ENCODE assay signal across 13 cellular contexts in the genomic region with DNA sequence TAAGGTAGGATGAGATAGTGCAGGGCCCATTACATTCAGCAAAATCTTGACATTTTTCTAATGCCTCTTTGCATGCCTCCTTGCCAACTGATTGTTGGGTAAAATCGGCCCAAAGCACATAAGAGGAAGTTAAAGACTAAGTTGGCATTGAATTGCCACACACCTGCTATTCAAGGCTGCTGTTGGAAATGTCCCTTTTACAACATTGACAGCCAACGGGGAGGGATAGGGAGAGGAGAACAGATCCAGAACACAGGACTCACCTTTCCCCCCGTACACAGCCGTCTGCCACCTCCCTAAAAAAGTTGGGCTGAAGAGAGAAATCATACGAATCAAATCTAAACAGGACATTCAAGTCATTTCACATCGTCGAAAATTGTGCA. TPM values are rescaled to one million over a fixed set of nuclear protein-coding genes. Genes with fewer than 3 reads are reported as not detected.
DNase-seq lines count a peak whose midpoint lies in the region; ATAC-seq and TF ChIP-seq lines count a peak whose summit lies in the region.
"Had no signal": no experiment of that assay in that cellular context is flagged by ENCODE, and none has a peak within 500 bp of the region (broad histone marks: within the 10 kb centered on the region; RNA-seq: fewer than 3 reads in every experiment).

No MANE protein-coding gene starts in this region.

- no peaks in the 10 kb centered on the region for H3K9me3 ChIP-seq in CD8-positive, alpha-beta memory T cell (ENCODE audit: low read length)
- no peaks in the 10 kb centered on the region for H3K9me3 ChIP-seq in esophagus squamous epithelium

- H3K36me3 ChIP-seq in CD8-positive, alpha-beta memory T cell (ENCODE audit: insufficient read depth, low read length): no peaks in the 10 kb centered on the region
- no peaks in the 10 kb centered on the region for H3K36me3 ChIP-seq in esophagus squamous epithelium

- peaks cover 28% of the 10 kb centered on the region for H3K27me3 ChIP-seq in CD8-positive, alpha-beta memory T cell (ENCODE audit: insufficient read depth, low read length, poor library complexity, severe bottlenecking)
- peaks cover 22% of the 10 kb centered on the region for H3K27me3 ChIP-seq in HL-60 (ENCODE audit: insufficient read depth, poor library complexity, severe bottlenecking)
- H3K27me3 ChIP-seq in dorsolateral prefrontal cortex: peaks cover 0 to 53% (median 27%) of the 10 kb centered on the region in 45 donors
- H3K27me3 ChIP-seq in esophagus squamous epithelium: peaks cover 0 to 75% (median 5%) of the 10 kb centered on the region in 4 donors

- POLR2A ChIA-PET in CD8-positive, alpha-beta memory T cell (lab: Charles Lee): no interaction called here
- POLR2A ChIA-PET in naive thymus-derived CD8-positive, alpha-beta T cell (lab: Charles Lee): no interaction called here

- intact Hi-C loops in dorsolateral prefrontal cortex (cut with DNase I) (no loop called here), esophagus squamous epithelium (cut with DNase I) (no loop called here)

- CTCF ChIA-PET in CD8-positive, alpha-beta memory T cell (lab: Charles Lee): no interaction called here

- TF ChIP-seq POLR2A in esophagus squamous epithelium (IDR thresholded peaks at IDR 0.05): no peak

- H3K36me3 Mint-ChIP-seq in CD8-positive, alpha-beta memory T cell: no peaks in the 10 kb centered on the region
- H3K36me3 Mint-ChIP-seq in naive thymus-derived CD8-positive, alpha-beta T cell: peaks cover 0 to 7% (median 0%) of the 10 kb centered on the region in 3 donors
- H3K36me3 Mint-ChIP-seq: CD8-positive, alpha-beta T cell had no signal

- H3K27ac ChIP-seq in CD8-positive, alpha-beta memory T cell (ENCODE audit: low read depth, low read length): no peak overlapping the region
- H3K27ac ChIP-seq in HL-60 (replicated peaks) (no peak overlapping the region), dorsolateral prefrontal cortex (no peak overlapping the region), esophagus squamous epithelium (no peak overlapping the region)

- no peak for DNase-seq in CD8-positive, alpha-beta memory T cell
- peak in 1 of 2 experiments; percentile 51 for DNase-seq in HL-60 (ENCODE audit: low read depth in 1 of 2, low spot score in 1 of 2)
- no peak for DNase-seq in dorsolateral prefrontal cortex
- DNase-seq in naive thymus-derived CD8-positive, alpha-beta T cell: no peak
- no peak for DNase-seq in RPMI8226
- no peak for DNase-seq in esophagus squamous epithelium (lab: John Stamatoyannopoulos, UW)
- DNase-seq in NCI-H774 (lab: John Stamatoyannopoulos, UW): no peak
- DNase-seq in NCI-H2107 treated with DMSO at 0.1 percent for 48 hours (lab: John Stamatoyannopoulos, UW; ENCODE audit: unreplicated experiment): no peak
- DNase-seq: CD8-positive, alpha-beta T cell; midbrain; OCI-M1; T-helper 2 cell had no signal

- peak overlapping the region in 4 of 7 donors; percentile 1 to 29 (median 11) for H3K4me3 Mint-ChIP-seq in CD8-positive, alpha-beta memory T cell
- H3K4me3 Mint-ChIP-seq in naive thymus-derived CD8-positive, alpha-beta T cell: peak overlapping the region in 7 of 10 donors; percentile 8 to 65 (median 40)
- H3K4me3 Mint-ChIP-seq: CD8-positive, alpha-beta T cell had no signal

- peak overlapping the region in 1 of 8 donors; percentile 17 for H3K27ac Mint-ChIP-seq in CD8-positive, alpha-beta memory T cell
- H3K27ac Mint-ChIP-seq in naive thymus-derived CD8-positive, alpha-beta T cell: no peak overlapping the region
- H3K27ac Mint-ChIP-seq: CD8-positive, alpha-beta T cell had no signal

- H3K4me3 ChIP-seq in CD8-positive, alpha-beta memory T cell (ENCODE audit: low read length): no peak overlapping the region
- H3K4me3 ChIP-seq in HL-60 (replicated peaks; ENCODE audit: insufficient read depth, low read length) (peak overlapping the region; percentile 27), dorsolateral prefrontal cortex (peak overlapping the region in 32 of 59 donors; percentile 13 to 63 (median 50)), esophagus squamous epithelium (peak overlapping the region in 1 of 4 donors; percentile 30)

- H3K9me3 Mint-ChIP-seq in CD8-positive, alpha-beta memory T cell: no peaks in the 10 kb centered on the region
- no peaks in the 10 kb centered on the region for H3K9me3 Mint-ChIP-seq in naive thymus-derived CD8-positive, alpha-beta T cell
- H3K9me3 Mint-ChIP-seq: CD8-positive, alpha-beta T cell had no signal

- H3K27me3 Mint-ChIP-seq in CD8-positive, alpha-beta memory T cell: peaks cover 28 to 67% of the 10 kb centered on the region in 2 donors
- H3K27me3 Mint-ChIP-seq in naive thymus-derived CD8-positive, alpha-beta T cell: peaks cover 30 to 70% (median 40%) of the 10 kb centered on the region in 5 donors

- TF ChIP-seq CTCF in HL-60 (IDR thresholded peaks at IDR 0.05; ENCODE audit: insufficient read depth, low read length): no peak
- no peak for TF ChIP-seq CTCF in dorsolateral prefrontal cortex (IDR thresholded peaks at IDR 0.05 in 54 of 56, conservative IDR thresholded peaks at IDR 0.05 in 2 of 56; ENCODE audit: low read depth in 1 of 56, partially characterized antibody in 56 of 56)
- no peak for TF ChIP-seq CTCF in esophagus squamous epithelium (IDR thresholded peaks at IDR 0.05)

- WGBS in esophagus squamous epithelium, 2 donors: 25 to 32% methylated on average over 7 of the region's 7 CpGs

- peaks cover 5 to 14% (median 12%) of the 10 kb centered on the region in 3 donors for H3K4me1 Mint-ChIP-seq in CD8-positive, alpha-beta memory T cell
- H3K4me1 Mint-ChIP-seq in naive thymus-derived CD8-positive, alpha-beta T cell: peaks cover 4 to 15% (median 8%) of the 10 kb centered on the region in 4 donors

- no peaks in the 10 kb centered on the region for H3K4me1 ChIP-seq in CD8-positive, alpha-beta memory T cell (ENCODE audit: insufficient read depth, low read length)
- H3K4me1 ChIP-seq in esophagus squamous epithelium: peaks cover 0 to 14% (median 5%) of the 10 kb centered on the region in 3 donors

- no peak for ATAC-seq in naive thymus-derived CD8-positive, alpha-beta T cell
- ATAC-seq: CD8-positive, alpha-beta T cell had no signal

RNA-seq across cellular contexts. Expression of gene FAM237B, which starts 0.7 kb away (rescaled TPM):
- total RNA-seq in CD8-positive, alpha-beta memory T cell: not detected
- polyA plus RNA-seq in CD8-positive, alpha-beta memory T cell: not detected
- not detected for total RNA-seq in dorsolateral prefrontal cortex
- not detected for total RNA-seq in naive thymus-derived CD8-positive, alpha-beta T cell
- not detected for polyA plus RNA-seq in naive thymus-derived CD8-positive, alpha-beta T cell
- not detected for total RNA-seq in esophagus squamous epithelium
- total RNA-seq: CD8-positive, alpha-beta T cell; glomerular endothelial cell had no signal

RNA-seq across cellular contexts. Expression of gene GTPBP10, which starts 26.1 kb away (rescaled TPM):
- total RNA-seq in CD8-positive, alpha-beta memory T cell: 10 to 100 TPM; 37.6 to 43.3 TPM
- polyA plus RNA-seq in CD8-positive, alpha-beta memory T cell: 31.3 TPM
- total RNA-seq in dorsolateral prefrontal cortex: 10 to 100 TPM; 14.6 to 41.8 (median 31.1) TPM
- total RNA-seq in naive thymus-derived CD8-positive, alpha-beta T cell: 10 to 100 TPM; 51.2 to 54.2 TPM
- 10 to 100 TPM; 39.5 to 45.7 (median 43.4) TPM for polyA plus RNA-seq in naive thymus-derived CD8-positive, alpha-beta T cell
- total RNA-seq in esophagus squamous epithelium: 10 to 100 TPM; 12.2 to 21.1 (median 13.0) TPM
